ENCODE assay signal across 15 cellular contexts in genomic region chr7:45638916-45639315, GRCh38.
"Had no signal": no experiment of that assay in that cellular context is flagged by ENCODE, and none has a peak within 500 bp of the region (broad histone marks: within the 10 kb centered on the region; RNA-seq: fewer than 3 reads in every experiment).

No MANE protein-coding gene starts in this region.

- H3K27ac ChIP-seq: brain microvascular endothelial cell, parathyroid adenoma, testis had no signal

- H3K27me3 ChIP-seq: brain microvascular endothelial cell, testis had no signal

- DNase-seq: activated CD4-positive, alpha-beta T cell treated with anti-CD3 and anti-CD28 coated beads, Interleukin-2, amount 50 U/mL, for 1 hour; activated effector memory CD4-positive, alpha-beta T cell treated with Interleukin-2 at 50 U/mL for 16 hours; activated T-cell treated with anti-CD3 and anti-CD28 coated beads, Interleukin-2, amount 50 U/mL, for 1 hour; amygdala; brain microvascular endothelial cell; cerebellar nuclear complex; dermis blood vessel endothelial cell; hypothalamus; retina; stimulated activated CD4-positive, alpha-beta T cell treated with anti-CD3 and anti-CD28 coated beads, Interleukin-4, amount 100 ng/mL, for 1 hour; testis had no signal

- H3K27ac Mint-ChIP-seq: activated naive CD8-positive, alpha-beta T cell; stimulated activated naive CD8-positive, alpha-beta T cell treated with anti-CD3 and anti-CD28 coated beads, Interleukin-15, Interleukin-2, amounts not matched to agents 100 ng/mL and 50 ng/mL, for 24 hours had no signal

- H3K36me3 Mint-ChIP-seq: activated naive CD8-positive, alpha-beta T cell had no signal

- H3K4me3 ChIP-seq: testis had no signal

- H3K9me3 Mint-ChIP-seq: stimulated activated naive CD8-positive, alpha-beta T cell treated with anti-CD3 and anti-CD28 coated beads, Interleukin-15, Interleukin-2, amounts not matched to agents 100 ng/mL and 50 ng/mL, for 24 hours had no signal

- H3K4me3 Mint-ChIP-seq: activated naive CD8-positive, alpha-beta T cell; neural crest cell; stimulated activated naive CD8-positive, alpha-beta T cell treated with anti-CD3 and anti-CD28 coated beads, Interleukin-15, Interleukin-2, amounts not matched to agents 100 ng/mL and 50 ng/mL, for 24 hours had no signal
